Comparison of ENCODE assay signal across 8 cellular contexts in genomic region chr6:43428112-43428570, GRCh38. TPM values are rescaled to one million over a fixed set of nuclear protein-coding genes. Genes with fewer than 3 reads are reported as not detected.
DNase-seq lines count a peak whose midpoint lies in the region; TF ChIP-seq lines count a peak whose summit lies in the region.

No MANE protein-coding gene starts in this region.

- peak overlapping the region; percentile 55 to 88 (median 68) for H3K4me3 ChIP-seq in skin epidermis

- DNase-seq in activated T-cell treated with anti-CD3 and anti-CD28 coated beads, Interleukin-2, amount 50 U/mL, for 24 hours, result no peak
- no peak for DNase-seq in activated T-cell treated with anti-CD3 and anti-CD28 coated beads, Interleukin-2, amount 50 U/mL, for 48 hours
- DNase-seq in glutamatergic neuron (no peak), DMS153 (lab: John Stamatoyannopoulos, UW) (no peak), NCI-H1436 (lab: John Stamatoyannopoulos, UW) (no peak)
- DNase-seq in activated CD4-positive, alpha-beta T cell treated with anti-CD3 and anti-CD28 coated beads for 4 hours, result no peak

- peak overlapping the region; percentile 96 for H3K4me3 Mint-ChIP-seq in activated T-cell treated with anti-CD3 and anti-CD28 coated beads, Interleukin-2, amount 50 U/mL, for 24 hours
- peak overlapping the region; percentile 85 for H3K4me3 Mint-ChIP-seq in glutamatergic neuron (ENCODE audit: unreplicated experiment)

- TF ChIP-seq CTCF in VCaP (conservative IDR thresholded peaks at IDR 0.05) (no peak), glutamatergic neuron (IDR thresholded peaks at IDR 0.05; ENCODE audit: partially characterized antibody, unreplicated experiment) (no peak)

- H3K36me3 Mint-ChIP-seq in activated T-cell treated with anti-CD3 and anti-CD28 coated beads, Interleukin-2, amount 50 U/mL, for 24 hours (ENCODE audit: low read depth), result peaks cover 38% of the 10 kb centered on the region
- H3K36me3 Mint-ChIP-seq in glutamatergic neuron (ENCODE audit: unreplicated experiment), result peaks cover 5% of the 10 kb centered on the region

- H3K27me3 Mint-ChIP-seq in activated T-cell treated with anti-CD3 and anti-CD28 coated beads, Interleukin-2, amount 50 U/mL, for 24 hours, result no peaks in the 10 kb centered on the region
- H3K27me3 Mint-ChIP-seq in glutamatergic neuron (ENCODE audit: unreplicated experiment), result peaks cover 8% of the 10 kb centered on the region

- peaks cover 25% of the 10 kb centered on the region for H3K4me1 Mint-ChIP-seq in activated T-cell treated with anti-CD3 and anti-CD28 coated beads, Interleukin-2, amount 50 U/mL, for 24 hours (ENCODE audit: low read depth)
- H3K4me1 Mint-ChIP-seq in glutamatergic neuron (ENCODE audit: low read depth, unreplicated experiment), result peaks cover 8% of the 10 kb centered on the region

- no peaks in the 10 kb centered on the region for H3K9me3 Mint-ChIP-seq in activated T-cell treated with anti-CD3 and anti-CD28 coated beads, Interleukin-2, amount 50 U/mL, for 24 hours
- peaks cover 12% of the 10 kb centered on the region for H3K9me3 Mint-ChIP-seq in glutamatergic neuron (ENCODE audit: unreplicated experiment)

- H3K27ac Mint-ChIP-seq in activated T-cell treated with anti-CD3 and anti-CD28 coated beads, Interleukin-2, amount 50 U/mL, for 24 hours, result peak overlapping the region; percentile 99
- peak overlapping the region; percentile 97 for H3K27ac Mint-ChIP-seq in glutamatergic neuron (ENCODE audit: unreplicated experiment)

- H3K27ac ChIP-seq in VCaP (peak overlapping the region; percentile 87), skin epidermis (peak overlapping the region in 20 of 21 experiments; percentile 76 to 95 (median 86))

RNA-seq across cellular contexts. Expression of gene ABCC10, which starts 0.8 kb away (rescaled TPM):
- 94.8 TPM for total RNA-seq in glutamatergic neuron (ENCODE audit: unreplicated experiment)

RNA-seq across cellular contexts. Expression of gene DLK2, which starts 27.2 kb away (rescaled TPM):
- total RNA-seq in glutamatergic neuron (ENCODE audit: unreplicated experiment), result 2.2 TPM

RNA-seq across cellular contexts. Expression of gene TJAP1, which starts 49.2 kb away (rescaled TPM):
- 30.9 TPM for total RNA-seq in glutamatergic neuron (ENCODE audit: unreplicated experiment)

RNA-seq across cellular contexts. Expression of gene ZNF318, which starts 58.7 kb away (rescaled TPM):
- total RNA-seq in glutamatergic neuron (ENCODE audit: unreplicated experiment), result 26.3 TPM
